17 cellular contexts compared by ENCODE assay signal in genomic region chr6:24798740-24799540, GRCh38. TPM values are rescaled to one million over a fixed set of nuclear protein-coding genes. Genes with fewer than 3 reads are reported as not detected.
DNase-seq lines count a peak whose midpoint lies in the region; ATAC-seq, FAIRE-seq and TF ChIP-seq lines count a peak whose summit lies in the region.
"Had no signal": no experiment of that assay in that cellular context is flagged by ENCODE, and none has a peak within 500 bp of the region (broad histone marks: within the 10 kb centered on the region; RNA-seq: fewer than 3 reads in every experiment).

Gene ARMH2 (minus strand): TSS chr6:24798917. CDS start chr6:24798857, 60 bp downstream.

- H3K36me3 Mint-ChIP-seq in activated naive CD4-positive, alpha-beta T cell treated with anti-CD3 and anti-CD28 coated beads, Interleukin-2, amount 10 ng/mL, durations not matched to agents 7 days and 5 days = peaks cover 39% of the 10 kb centered on the region
- H3K36me3 Mint-ChIP-seq in IgD-negative memory B cell (peaks cover 4% of the 10 kb centered on the region), immature natural killer cell (peaks cover 8 to 11% (median 10%) of the 10 kb centered on the region in 3 donors)

- no peak within 1 kb of the TSS for H3K23ac ChIP-seq in trophoblast cell (ENCODE audit: low read length)

- H2BK120ac ChIP-seq in trophoblast cell (ENCODE audit: insufficient read depth, low read length, poor library complexity) = no peak within 1 kb of the TSS

- no peak within 1 kb of the TSS for H3K4me2 ChIP-seq in trophoblast cell (ENCODE audit: low read length)

- no CpG with 5 or more reads among the region's 13 CpGs for WGBS in trophoblast cell (ENCODE audit: extremely low coverage, insufficient coverage, insufficient read length)

- H3K9me3 ChIP-seq in trophoblast cell (ENCODE audit: insufficient read depth, low read depth, low read length) = no peaks in the 10 kb centered on the region
- H3K9me3 ChIP-seq: Peyer's patch, tibial nerve had no signal

- H3K14ac ChIP-seq in trophoblast cell (ENCODE audit: low read length) = no peak within 1 kb of the TSS

- H3K27ac Mint-ChIP-seq in activated naive CD4-positive, alpha-beta T cell treated with anti-CD3 and anti-CD28 coated beads, Interleukin-2, amount 10 ng/mL, durations not matched to agents 7 days and 5 days = peak within 1 kb of the TSS; percentile 63
- H3K27ac Mint-ChIP-seq in IgD-negative memory B cell = peak within 1 kb of the TSS in 2 of 3 donors; percentile 24 to 78
- H3K27ac Mint-ChIP-seq in immature natural killer cell = peak within 1 kb of the TSS; percentile 45 to 78 (median 56)
- H3K27ac Mint-ChIP-seq: H9 had no signal

- H3K27ac ChIP-seq in trophoblast cell (ENCODE audit: low read depth, low read length) = no peak within 1 kb of the TSS
- H3K27ac ChIP-seq: Peyer's patch, tibial nerve had no signal

- H2BK5ac ChIP-seq in trophoblast cell (ENCODE audit: low read depth, low read length, poor library complexity) = no peak within 1 kb of the TSS

- no peak within 1 kb of the TSS for H4K12ac ChIP-seq in trophoblast cell (ENCODE audit: low read depth, low read length)

- no peak for FAIRE-seq in GM12892 (lab: Jason Lieb, UNC)
- FAIRE-seq: islet of Langerhans had no signal

- no peaks in the 10 kb centered on the region for H3K27me3 Mint-ChIP-seq in activated naive CD4-positive, alpha-beta T cell treated with anti-CD3 and anti-CD28 coated beads, Interleukin-2, amount 10 ng/mL, durations not matched to agents 7 days and 5 days
- H3K27me3 Mint-ChIP-seq in IgD-negative memory B cell (no peaks in the 10 kb centered on the region), immature natural killer cell (ENCODE audit: low read depth in 3 of 3) (peaks cover 0 to 23% (median 6%) of the 10 kb centered on the region in 3 donors)

- H3K4me3 Mint-ChIP-seq in activated naive CD4-positive, alpha-beta T cell treated with anti-CD3 and anti-CD28 coated beads, Interleukin-2, amount 10 ng/mL, durations not matched to agents 7 days and 5 days = no peak within 1 kb of the TSS
- peak within 1 kb of the TSS in 1 of 4 donors; percentile 23 for H3K4me3 Mint-ChIP-seq in IgD-negative memory B cell
- H3K4me3 Mint-ChIP-seq in immature natural killer cell = no peak within 1 kb of the TSS
- H3K4me3 Mint-ChIP-seq: H9 had no signal

- CTCF ChIA-PET in activated naive CD4-positive, alpha-beta T cell treated with anti-CD3 and anti-CD28 coated beads, Interleukin-2, amount 10 ng/mL, durations not matched to agents 7 days and 5 days (lab: Charles Lee) = interaction anchor here (0.6 to 1.9 kb wide), 4 partner anchors 12 to 272 kb away, joined by 3 to 5 read pairs (median 3); no protein-coding TSS in a partner anchor

- H2AFZ ChIP-seq in trophoblast cell (ENCODE audit: insufficient read depth, low read length, poor library complexity) = no peak within 1 kb of the TSS

- TF ChIP-seq CTCF in omental fat pad (IDR thresholded peaks at IDR 0.05) = no peak

- H2AK5ac ChIP-seq in trophoblast cell (ENCODE audit: low read length) = no peak within 1 kb of the TSS

- no peak within 1 kb of the TSS for H4K91ac ChIP-seq in trophoblast cell (ENCODE audit: low read depth, low read length)

- H3K18ac ChIP-seq in trophoblast cell (ENCODE audit: low read length) = no peak within 1 kb of the TSS

- no peaks in the 10 kb centered on the region for H3K9me3 Mint-ChIP-seq in activated naive CD4-positive, alpha-beta T cell treated with anti-CD3 and anti-CD28 coated beads, Interleukin-2, amount 10 ng/mL, durations not matched to agents 7 days and 5 days
- H3K9me3 Mint-ChIP-seq in IgD-negative memory B cell (no peaks in the 10 kb centered on the region), immature natural killer cell (no peaks in the 10 kb centered on the region)
- H3K9me3 Mint-ChIP-seq: H9 had no signal

- H2BK12ac ChIP-seq in trophoblast cell (ENCODE audit: low read length) = no peak within 1 kb of the TSS

- H3K9ac ChIP-seq in trophoblast cell (ENCODE audit: low read length) = no peak within 1 kb of the TSS

- H3K79me1 ChIP-seq in trophoblast cell (ENCODE audit: low read length) = no peaks in the 10 kb centered on the region

- no peaks in the 10 kb centered on the region for H3K79me2 ChIP-seq in trophoblast cell (ENCODE audit: control insufficient read depth, insufficient read depth, low read length, poor library complexity)

- H3K4me1 Mint-ChIP-seq in activated naive CD4-positive, alpha-beta T cell treated with anti-CD3 and anti-CD28 coated beads, Interleukin-2, amount 10 ng/mL, durations not matched to agents 7 days and 5 days = peaks cover 15% of the 10 kb centered on the region
- H3K4me1 Mint-ChIP-seq in IgD-negative memory B cell (peaks cover 4 to 12% (median 5%) of the 10 kb centered on the region in 3 donors), immature natural killer cell (peaks cover 0 to 2% of the 10 kb centered on the region in 2 donors)

- H3K4ac ChIP-seq in trophoblast cell (ENCODE audit: low read depth, low read length) = no peak within 1 kb of the TSS

- peaks cover 4 to 7% of the 10 kb centered on the region in 2 experiments for H3K4me1 ChIP-seq in trophoblast cell (ENCODE audit: control insufficient read depth in 1 of 2, insufficient read depth in 2 of 2, low read length in 2 of 2)
- H3K4me1 ChIP-seq: Peyer's patch, tibial nerve had no signal

- no peak within 1 kb of the TSS for H4K8ac ChIP-seq in trophoblast cell (ENCODE audit: low read depth, low read length)

- ATAC-seq in omental fat pad (ENCODE audit: low FRiP score) = no peak
- ATAC-seq: right cardiac atrium had no signal

- no peak within 1 kb of the TSS for H3K4me3 ChIP-seq in trophoblast cell (ENCODE audit: low read depth, low read length)
- H3K4me3 ChIP-seq: Peyer's patch, tibial nerve had no signal

- H3K27me3 ChIP-seq in trophoblast cell (ENCODE audit: insufficient read depth, low read length) = no peaks in the 10 kb centered on the region
- H3K27me3 ChIP-seq: Peyer's patch, tibial nerve had no signal

- no peak for DNase-seq in activated naive CD4-positive, alpha-beta T cell treated with anti-CD3 and anti-CD28 coated beads, Interleukin-2, amount 10 ng/mL, durations not matched to agents 7 days and 5 days
- no peak for DNase-seq in activated naive CD4-positive, alpha-beta T cell (lab: John Stamatoyannopoulos, UW)
- no peak for DNase-seq in immature natural killer cell
- peak; percentile 2 to 69 for DNase-seq in trophoblast cell
- no peak for DNase-seq in NCI-H1436 treated with DMSO at 0.1 percent for 48 hours (lab: John Stamatoyannopoulos, UW)
- no peak for DNase-seq in GM12892 (ENCODE audit: insufficient read length)
- no peak for DNase-seq in omental fat pad (ENCODE audit: low spot score)
- DNase-seq: activated CD4-positive, alpha-beta T cell treated with anti-CD3 and anti-CD28 coated beads, Interleukin-2, amount 50 U/mL, for 4 hours; H9; NCI-H187 treated with DMSO at 0.1 percent for 48 hours; NCI-H446; Peyer's patch; right cardiac atrium had no signal

- TF ChIP-seq POLR2A in GM12892 (IDR thresholded peaks at IDR 0.05; ENCODE audit: low read depth, low read length) = no peak

- no peaks in the 10 kb centered on the region for H3K36me3 ChIP-seq in trophoblast cell (ENCODE audit: control insufficient read depth in 1 of 2, insufficient read depth in 2 of 2, low read length in 2 of 2)
- H3K36me3 ChIP-seq: Peyer's patch, tibial nerve had no signal

RNA-seq across cellular contexts. Expression of gene ARMH2, which starts in this region (rescaled TPM):
- polyA plus RNA-seq in IgD-negative memory B cell = 0.50 TPM
- polyA plus RNA-seq in immature natural killer cell = not detected
- 0.07 TPM in 1 of 2 replicates, not detected in the other for polyA plus RNA-seq in trophoblast cell (2013)
- polyA plus RNA-seq in GM12892 (2012; ENCODE audit: missing spikeins) = not detected
- under 1 TPM in 1 of 4 donors, not detected in 3; 0.84 TPM for total RNA-seq in omental fat pad
- total RNA-seq: H9, mesenteric fat pad, Peyer's patch, right cardiac atrium, tibial nerve had no signal
- polyA plus RNA-seq: right cardiac atrium had no signal

Comparison
In these comparisons a context has a peak if more than half of its experiments do, and no peak if none do; other contexts are left out.
1. DNase-seq: peak in trophoblast cell (2 of 2); none in activated naive CD4-positive, alpha-beta T cell treated with anti-CD3 and anti-CD28 coated beads, Interleukin-2, amount 10 ng/mL, durations not matched to agents 7 days and 5 days (single experiment), activated naive CD4-positive, alpha-beta T cell (0 of 4), immature natural killer cell (0 of 3), NCI-H1436 treated with DMSO at 0.1 percent for 48 hours (single experiment), GM12892 (single experiment) and omental fat pad (single experiment).
2. Peak in every context shown above with its lines, with median percentiles within 50 percentile points of each other: H3K27ac Mint-ChIP-seq.